Comparison of ENCODE assay signal across 25 cellular contexts in genomic region chr16:11432856-11433395, GRCh38.
DNase-seq lines count a peak whose midpoint lies in the region; ATAC-seq and TF ChIP-seq lines count a peak whose summit lies in the region.
"Had no signal": no experiment of that assay in that cellular context is flagged by ENCODE, and none has a peak within 500 bp of the region (broad histone marks: within the 10 kb centered on the region; RNA-seq: fewer than 3 reads in every experiment).

No MANE protein-coding gene starts in this region.

- DNase-seq in DMS 273 (lab: John Stamatoyannopoulos, UW; ENCODE audit: unreplicated experiment): peak; percentile 90
- DNase-seq in MV-4-11 (lab: John Stamatoyannopoulos, UW): peak; percentile 37
- peak; percentile 55 to 89 for DNase-seq in NCI-H524 (lab: John Stamatoyannopoulos, UW)
- DNase-seq in cerebellum (ENCODE audit: low spot score): peak; percentile 80
- no peak for DNase-seq in WERI-Rb-1
- DNase-seq: AML-193; CD8-positive, alpha-beta T cell; DMS153; DND-41; IMR-90; MM.1S; NCI-H1105; NCI-H146; NCI-H2029 treated with DMSO at 0.1 percent for 48 hours; NCI-H226; NCI-H510A treated with DMSO at 0.1 percent for 48 hours; NCI-H82; NK-92 treated with Interleukin-12 subunit alpha and Interleukin-12 subunit beta, amount 100 ng/mL, for 24 hours; PC-3; SK-N-SH; SW 1271 had no signal

- H3K27me3 ChIP-seq in WERI-Rb-1 (ENCODE audit: insufficient read depth, low read depth, severe bottlenecking): no peaks in the 10 kb centered on the region

- H3K36me3 ChIP-seq in WERI-Rb-1: no peaks in the 10 kb centered on the region

- H3K9me3 ChIP-seq in WERI-Rb-1 (ENCODE audit: severe bottlenecking): no peaks in the 10 kb centered on the region
- H3K9me3 ChIP-seq: SK-N-SH had no signal

- no peak overlapping the region for H3K4me3 ChIP-seq in WERI-Rb-1 (ENCODE audit: low read depth, low read length)
- H3K4me3 ChIP-seq: A549 had no signal

- H3K27ac ChIP-seq in WERI-Rb-1: no peak overlapping the region
- H3K27ac ChIP-seq: A549, KMS-11 had no signal

- no peak for TF ChIP-seq CTCF in WERI-Rb-1 (IDR thresholded peaks at IDR 0.05; ENCODE audit: low read depth, low read length)

- ATAC-seq in GM18511 (IDR thresholded peaks at IDR 0.05; ENCODE audit: unreplicated experiment): no peak
- no peak for ATAC-seq in HG02840 (IDR thresholded peaks at IDR 0.05; ENCODE audit: low FRiP score, unreplicated experiment)
- ATAC-seq: A549; CD8-positive, alpha-beta T cell; PC-3 had no signal
